ENCODE assay signal across 23 cellular contexts in the genomic region with DNA sequence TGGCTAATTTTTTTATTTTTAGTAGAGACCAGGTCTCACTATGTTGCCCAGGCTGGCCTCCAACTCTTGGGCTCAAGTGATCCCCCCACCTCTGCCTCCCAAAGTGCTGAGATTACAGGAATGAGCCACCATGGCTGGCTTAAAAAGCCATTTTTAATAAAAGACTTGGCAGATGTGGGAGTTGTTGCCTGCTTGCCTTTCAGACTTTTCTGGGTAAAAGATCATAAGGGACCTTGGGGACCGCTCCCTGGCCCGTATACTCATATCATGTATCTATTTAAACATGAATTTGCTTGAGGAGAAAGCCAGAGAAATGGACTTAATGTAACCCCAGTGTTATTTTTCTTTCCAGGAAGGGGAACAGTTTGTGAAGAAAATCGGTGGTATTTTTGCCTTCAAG. TPM values are rescaled to one million over a fixed set of nuclear protein-coding genes. Genes with fewer than 3 reads are reported as not detected.
"Had no signal": no experiment of that assay in that cellular context is flagged by ENCODE, and none has a peak within 500 bp of the region (broad histone marks: within the 10 kb centered on the region; RNA-seq: fewer than 3 reads in every experiment).

No MANE protein-coding gene starts in this region.

- H3K9me3 Mint-ChIP-seq: IgD-negative memory B cell had no signal

- DNase-seq: Kasumi-1, MM.1S, NCI-H1092 treated with DMSO at 0.1 percent for 48 hours, NCI-H1436, NCI-H187, NCI-H2029, NCI-H2081 treated with DMSO at 0.1 percent for 48 hours, NCI-H2171, NCI-H226, NCI-H446, NCI-H510A, NCI-H524 treated with DMSO at 0.1 percent for 48 hours, NCI-H69, NCI-H774, RPMI8226, SHP77 treated with DMSO at 0.1 percent for 48 hours, SJCRH30 had no signal

- H3K27me3 Mint-ChIP-seq: IgD-negative memory B cell had no signal

- H3K4me3 ChIP-seq: K562, SJCRH30 had no signal

- ATAC-seq: K562, SK-N-SH treated with all-trans-retinoic acid at 6 μM for 48 hours had no signal

- H3K27me3 ChIP-seq: SJCRH30 had no signal

- H3K4me1 ChIP-seq: SJCRH30 had no signal

- H3K27ac ChIP-seq: HL-60, KMS-11, SJCRH30 had no signal

- H3K9me3 ChIP-seq: SJCRH30 had no signal

RNA-seq across cellular contexts. Expression of gene PODN, which starts 23.4 kb away (rescaled TPM):
- total RNA-seq: K562, M059J had no signal
- polyA plus RNA-seq: IgD-negative memory B cell, K562 had no signal
